Comparison of ENCODE assay signal across 8 cellular contexts in genomic region chr3:25783661-25784512, GRCh38. TPM values are rescaled to one million over a fixed set of nuclear protein-coding genes. Genes with fewer than 3 reads are reported as not detected.
A peak's percentile ranks its signal among the peaks of the same experiment; 100 is the strongest.
DNase-seq lines count a peak whose midpoint lies in the region; ATAC-seq and TF ChIP-seq lines count a peak whose summit lies in the region.

No MANE protein-coding gene starts in this region.

- POLR2A ChIA-PET in AG04449 (lab: Yijun Ruan, JAX): interaction anchor here (0.7 to 1.7 kb wide), 2 partner anchors 37 to 71 kb away, joined by 4 read pairs; no protein-coding TSS in a partner anchor

- H3K4me1 Mint-ChIP-seq in activated T-helper 17 cell treated with anti-CD3 and anti-CD28 coated beads, Interleukin-2, amount 50 U/mL, for 72 hours: peaks cover 38% of the 10 kb centered on the region

- H3K36me3 ChIP-seq in cardiac muscle cell: no peaks in the 10 kb centered on the region

- no peaks in the 10 kb centered on the region for H3K27me3 Mint-ChIP-seq in activated T-helper 17 cell treated with anti-CD3 and anti-CD28 coated beads, Interleukin-2, amount 50 U/mL, for 72 hours

- peak overlapping the region; percentile 84 for H3K27ac Mint-ChIP-seq in activated T-helper 17 cell treated with anti-CD3 and anti-CD28 coated beads, Interleukin-2, amount 50 U/mL, for 72 hours

- H3K4me1 ChIP-seq in cardiac muscle cell (ENCODE audit: low read depth): peaks cover 19% of the 10 kb centered on the region

- no peaks in the 10 kb centered on the region for H3K9me3 ChIP-seq in cardiac muscle cell (ENCODE audit: low read depth)

- ATAC-seq in HG02798 (IDR thresholded peaks at IDR 0.05; ENCODE audit: poor library complexity, unreplicated experiment): peak; percentile 28
- ATAC-seq in activated T-helper 17 cell treated with anti-CD3 and anti-CD28 coated beads, Interleukin-2, amount 50 U/mL, for 72 hours (replicated peaks): peak; percentile 57

- H3K4me3 ChIP-seq in AG04449 (ENCODE audit: low read depth, low read length) (peak overlapping the region; percentile 72), GM08714 (ENCODE audit: low read length) (peak overlapping the region; percentile 96), cardiac muscle cell (peak overlapping the region; percentile 85)

- H3K9me3 Mint-ChIP-seq in activated T-helper 17 cell treated with anti-CD3 and anti-CD28 coated beads, Interleukin-2, amount 50 U/mL, for 72 hours: no peaks in the 10 kb centered on the region

- CTCF ChIA-PET in AG04449 (lab: Yijun Ruan, JAX): interaction anchor here (1.9 kb wide), 1 partner anchor 136 kb away, joined by 11 read pairs; no protein-coding TSS in a partner anchor

- intact Hi-C loops in posterior cingulate gyrus (cut with DNase I): loop anchor here (5.0 kb wide), 1 partner anchor 122 kb away; the partner anchor contains the start of gene TOP2B

- TF ChIP-seq CTCF in AG04449 (IDR thresholded peaks at IDR 0.05; ENCODE audit: insufficient read depth, low read length, missing control alignments) (no peak), cardiac muscle cell (IDR thresholded peaks at IDR 0.05; ENCODE audit: low read depth, low read length) (no peak)

- H3K36me3 Mint-ChIP-seq in activated T-helper 17 cell treated with anti-CD3 and anti-CD28 coated beads, Interleukin-2, amount 50 U/mL, for 72 hours (ENCODE audit: low read depth): peaks cover 69% of the 10 kb centered on the region

- H3K27ac ChIP-seq in cardiac muscle cell: no peak overlapping the region

- no peaks in the 10 kb centered on the region for H3K27me3 ChIP-seq in cardiac muscle cell

- no peak for DNase-seq in AG04449 (ENCODE audit: low read depth, low spot score)
- peak; percentile 16 for DNase-seq in NCI-H146 treated with DMSO at 0.1 percent for 48 hours (lab: John Stamatoyannopoulos, UW; ENCODE audit: unreplicated experiment)
- DNase-seq in cardiac muscle cell (ENCODE audit: low read depth in 1 of 2, low spot score in 1 of 2): peak; percentile 62 to 74
- DNase-seq in posterior cingulate gyrus: peak in 9 of 10 donors; percentile 25 to 95 (median 38)
- DNase-seq in midbrain (lab: John Stamatoyannopoulos, UW): no peak

- H3K4me3 Mint-ChIP-seq in activated T-helper 17 cell treated with anti-CD3 and anti-CD28 coated beads, Interleukin-2, amount 50 U/mL, for 72 hours: peak overlapping the region; percentile 81

RNA-seq across cellular contexts. Expression of gene NGLY1, which starts 0.6 kb away (rescaled TPM):
- total RNA-seq in activated T-helper 17 cell treated with anti-CD3 and anti-CD28 coated beads, Interleukin-2, amount 50 U/mL, for 72 hours: 100 to 1,000 TPM in 1 of 2 donors, 10 to 100 TPM in 1; 93.0 to 232 TPM
- total RNA-seq in cardiac muscle cell: 43.0 and 43.4 TPM in 2 replicates
- polyA plus RNA-seq in cardiac muscle cell: 54.5 and 63.0 TPM in 2 replicates

RNA-seq across cellular contexts. Expression of gene OXSM, which starts 6.0 kb away (rescaled TPM):
- total RNA-seq in activated T-helper 17 cell treated with anti-CD3 and anti-CD28 coated beads, Interleukin-2, amount 50 U/mL, for 72 hours: 10 to 100 TPM; 27.7 to 35.7 TPM
- 4.8 and 8.4 TPM in 2 replicates for total RNA-seq in cardiac muscle cell
- 17.6 and 17.7 TPM in 2 replicates for polyA plus RNA-seq in cardiac muscle cell

Comparison
In these comparisons a context has a peak if more than half of its experiments do, and no peak if none do; other contexts are left out.
1. DNase-seq: peak in NCI-H146 treated with DMSO at 0.1 percent for 48 hours (single experiment), cardiac muscle cell (2 of 2) and posterior cingulate gyrus (9 of 10); none in AG04449 (single experiment) and midbrain (single experiment).
2. Peak in every context shown above with its lines, with median percentiles within 50 percentile points of each other: H3K4me3 ChIP-seq.